ENCODE assay signal across 11 cellular contexts in the genomic region with DNA sequence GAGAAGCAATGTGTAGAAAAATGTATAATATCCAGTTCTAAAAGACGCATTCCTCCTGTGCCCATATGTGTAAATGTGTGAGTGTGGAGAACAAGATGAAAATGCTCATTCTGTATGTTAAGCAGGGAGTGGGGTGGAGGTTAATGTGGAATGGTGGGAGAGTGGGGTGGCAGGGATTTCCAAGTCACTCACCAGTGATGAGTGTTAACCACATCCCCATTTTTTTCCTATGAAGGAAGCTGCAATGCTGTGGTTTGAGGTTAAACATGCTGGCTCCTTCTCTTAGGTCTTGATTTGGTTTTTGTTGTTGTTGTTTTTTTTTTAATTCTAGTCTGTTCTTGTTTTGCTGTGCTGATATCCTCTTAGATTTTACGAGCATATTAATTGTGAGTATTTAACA.
DNase-seq lines count a peak whose midpoint lies in the region; ATAC-seq and TF ChIP-seq lines count a peak whose summit lies in the region.
"Had no signal": no experiment of that assay in that cellular context is flagged by ENCODE, and none has a peak within 500 bp of the region (broad histone marks: within the 10 kb centered on the region; RNA-seq: fewer than 3 reads in every experiment).

No MANE protein-coding gene starts in this region.

- H3K79me2 ChIP-seq in MM.1S (ENCODE audit: low read length) = no peaks in the 10 kb centered on the region

- H3K9ac ChIP-seq in MM.1S (ENCODE audit: low read length) = no peak overlapping the region
- H3K9ac ChIP-seq: KMS-11 had no signal

- no peak overlapping the region for H3K4me3 Mint-ChIP-seq in endothelial cell (ENCODE audit: unreplicated experiment)
- H3K4me3 Mint-ChIP-seq in stimulated activated effector memory CD8-positive, alpha-beta T cell treated with anti-CD3 and anti-CD28 coated beads, Interleukin-12 subunit alpha, Interleukin-12 subunit beta, amount 100 ng/mL, for 72 hours = peak overlapping the region; percentile 7
- H3K4me3 Mint-ChIP-seq: activated T-cell treated with anti-CD3 and anti-CD28 coated beads, Interleukin-2, amount 50 U/mL, for 4 hours had no signal

- H3K36me3 Mint-ChIP-seq in endothelial cell (ENCODE audit: low read depth, unreplicated experiment) = no peaks in the 10 kb centered on the region
- H3K36me3 Mint-ChIP-seq in stimulated activated effector memory CD8-positive, alpha-beta T cell treated with anti-CD3 and anti-CD28 coated beads, Interleukin-12 subunit alpha, Interleukin-12 subunit beta, amount 100 ng/mL, for 72 hours = no peaks in the 10 kb centered on the region

- peaks cover 35% of the 10 kb centered on the region for H3K4me1 Mint-ChIP-seq in endothelial cell (ENCODE audit: unreplicated experiment)
- peaks cover 23% of the 10 kb centered on the region for H3K4me1 Mint-ChIP-seq in stimulated activated effector memory CD8-positive, alpha-beta T cell treated with anti-CD3 and anti-CD28 coated beads, Interleukin-12 subunit alpha, Interleukin-12 subunit beta, amount 100 ng/mL, for 72 hours

- H3K27me3 Mint-ChIP-seq in endothelial cell (ENCODE audit: unreplicated experiment) = peaks cover 4% of the 10 kb centered on the region

- TF ChIP-seq CTCF in endothelial cell (IDR thresholded peaks at IDR 0.05; ENCODE audit: unreplicated experiment) (no peak), MM.1S (IDR thresholded peaks at IDR 0.05; ENCODE audit: low read length) (no peak)

- no peaks in the 10 kb centered on the region for H3F3A ChIP-seq in MM.1S (ENCODE audit: insufficient read depth, low read length)

- no peak overlapping the region for H3K4me3 ChIP-seq in SJCRH30
- no peak overlapping the region for H3K4me3 ChIP-seq in MM.1S (ENCODE audit: low read length)

- H2AFZ ChIP-seq in MM.1S (ENCODE audit: low read length) = no peak overlapping the region

- H3K4me1 ChIP-seq in SJCRH30 (no peaks in the 10 kb centered on the region), MM.1S (ENCODE audit: low read length) (no peaks in the 10 kb centered on the region)

- peak; percentile 26 for ATAC-seq in stimulated activated effector memory CD8-positive, alpha-beta T cell treated with anti-CD3 and anti-CD28 coated beads, Interleukin-12 subunit alpha, Interleukin-12 subunit beta, amount 100 ng/mL, for 72 hours
- ATAC-seq in HG03521 (IDR thresholded peaks at IDR 0.05; ENCODE audit: unreplicated experiment) = no peak
- no peak for ATAC-seq in HG02938 (IDR thresholded peaks at IDR 0.05; ENCODE audit: unreplicated experiment)
- ATAC-seq in GM21526 (IDR thresholded peaks at IDR 0.05; ENCODE audit: low FRiP score, unreplicated experiment) = no peak

- H3K4me2 ChIP-seq in MM.1S (ENCODE audit: low read depth, low read length) = no peak overlapping the region
- H3K4me2 ChIP-seq: KMS-11 had no signal

- H3K9me3 Mint-ChIP-seq in endothelial cell (ENCODE audit: unreplicated experiment) = no peaks in the 10 kb centered on the region
- H3K9me3 Mint-ChIP-seq in stimulated activated effector memory CD8-positive, alpha-beta T cell treated with anti-CD3 and anti-CD28 coated beads, Interleukin-12 subunit alpha, Interleukin-12 subunit beta, amount 100 ng/mL, for 72 hours = no peaks in the 10 kb centered on the region
- H3K9me3 Mint-ChIP-seq: activated T-cell treated with anti-CD3 and anti-CD28 coated beads, Interleukin-2, amount 50 U/mL, for 4 hours had no signal

- peak; percentile 85 for DNase-seq in GM04503 (ENCODE audit: low read depth)
- DNase-seq in SJCRH30 = peak; percentile 16 to 20
- DNase-seq in endothelial cell (ENCODE audit: low spot score) = no peak
- no peak for DNase-seq in stimulated activated effector memory CD8-positive, alpha-beta T cell treated with anti-CD3 and anti-CD28 coated beads, Interleukin-12 subunit alpha, Interleukin-12 subunit beta, amount 100 ng/mL, for 72 hours (ENCODE audit: low spot score in 2 of 2)
- DNase-seq in MM.1S = no peak
- DNase-seq: activated T-cell treated with anti-CD3 and anti-CD28 coated beads, Interleukin-2, amount 50 U/mL, for 4 hours had no signal

- peak overlapping the region; percentile 26 for H3K27ac ChIP-seq in SJCRH30
- H3K27ac ChIP-seq in MM.1S (ENCODE audit: low read length) = no peak overlapping the region
- H3K27ac ChIP-seq: KMS-11, RWPE1 had no signal

- H3K9me3 ChIP-seq in SJCRH30 (replicated peaks) (no peaks in the 10 kb centered on the region), MM.1S (replicated peaks; ENCODE audit: insufficient read depth, low read length) (no peaks in the 10 kb centered on the region)

- no peaks in the 10 kb centered on the region for H4K20me1 ChIP-seq in MM.1S (ENCODE audit: insufficient read depth, low read length)

- no peaks in the 10 kb centered on the region for H3K9me2 ChIP-seq in MM.1S (replicated peaks; ENCODE audit: insufficient read depth, low read length)

- no peaks in the 10 kb centered on the region for H3K36me3 ChIP-seq in SJCRH30
- no peaks in the 10 kb centered on the region for H3K36me3 ChIP-seq in MM.1S (replicated peaks; ENCODE audit: insufficient read depth, low read length)

- H3K27ac Mint-ChIP-seq in endothelial cell (ENCODE audit: unreplicated experiment) = peak overlapping the region; percentile 11
- H3K27ac Mint-ChIP-seq in stimulated activated effector memory CD8-positive, alpha-beta T cell treated with anti-CD3 and anti-CD28 coated beads, Interleukin-12 subunit alpha, Interleukin-12 subunit beta, amount 100 ng/mL, for 72 hours = no peak overlapping the region

- H3K27me3 ChIP-seq in SJCRH30 (no peaks in the 10 kb centered on the region), MM.1S (replicated peaks; ENCODE audit: insufficient read depth, low read length) (no peaks in the 10 kb centered on the region)

Comparison
In these comparisons a context has a peak if more than half of its experiments do, and no peak if none do; other contexts are left out.
1. DNase-seq: peak in GM04503 (single experiment) and SJCRH30 (2 of 2); none in endothelial cell (single experiment), stimulated activated effector memory CD8-positive, alpha-beta T cell treated with anti-CD3 and anti-CD28 coated beads, Interleukin-12 subunit alpha, Interleukin-12 subunit beta, amount 100 ng/mL, for 72 hours (0 of 2) and MM.1S (single experiment).